1 cellular context compared by ENCODE assay signal in the genomic region with DNA sequence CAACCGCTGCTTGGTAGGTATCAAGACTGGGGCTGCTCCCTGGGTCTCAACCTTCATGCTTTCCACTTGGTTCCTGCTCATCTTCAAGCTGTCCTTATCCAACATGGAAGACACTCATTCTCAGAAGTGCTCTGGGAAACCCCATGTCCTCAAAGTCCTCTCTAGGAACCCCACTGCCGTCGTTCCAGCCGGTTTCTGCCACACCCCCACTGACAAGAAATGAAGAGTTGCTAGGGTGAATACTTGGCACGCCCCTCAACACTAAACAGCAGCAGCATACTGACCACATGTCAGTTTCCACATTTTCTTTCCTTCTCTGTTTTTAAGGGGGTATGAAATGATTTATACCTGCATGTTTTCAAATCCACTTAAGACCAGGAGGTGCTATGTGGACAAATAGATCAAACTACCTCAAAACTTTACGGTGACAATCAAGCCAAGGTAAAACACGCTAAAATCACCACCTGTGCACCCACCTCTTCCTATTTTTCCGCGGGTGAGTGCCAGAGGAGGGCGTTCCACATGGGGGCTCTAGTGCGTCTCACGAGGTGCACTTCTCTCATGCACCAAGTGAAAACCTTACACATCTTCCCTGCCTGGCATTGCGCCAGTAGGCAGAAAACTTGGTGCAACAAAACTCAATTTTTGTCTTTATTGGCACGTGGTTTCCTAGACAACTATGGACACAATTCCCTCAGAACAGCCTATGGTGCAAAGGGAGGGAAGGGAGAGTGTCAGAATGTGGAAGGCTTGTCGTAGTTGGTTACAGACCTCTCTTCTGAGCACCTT.
TF ChIP-seq lines count a peak whose summit lies in the region.

No MANE protein-coding gene starts in this region.

TF ChIP-seq in GM23338, 12 proteins besides CTCF, POLR2A, EP300 and RAD21 (continued from another document):
- TF ChIP-seq, protein P1, sequence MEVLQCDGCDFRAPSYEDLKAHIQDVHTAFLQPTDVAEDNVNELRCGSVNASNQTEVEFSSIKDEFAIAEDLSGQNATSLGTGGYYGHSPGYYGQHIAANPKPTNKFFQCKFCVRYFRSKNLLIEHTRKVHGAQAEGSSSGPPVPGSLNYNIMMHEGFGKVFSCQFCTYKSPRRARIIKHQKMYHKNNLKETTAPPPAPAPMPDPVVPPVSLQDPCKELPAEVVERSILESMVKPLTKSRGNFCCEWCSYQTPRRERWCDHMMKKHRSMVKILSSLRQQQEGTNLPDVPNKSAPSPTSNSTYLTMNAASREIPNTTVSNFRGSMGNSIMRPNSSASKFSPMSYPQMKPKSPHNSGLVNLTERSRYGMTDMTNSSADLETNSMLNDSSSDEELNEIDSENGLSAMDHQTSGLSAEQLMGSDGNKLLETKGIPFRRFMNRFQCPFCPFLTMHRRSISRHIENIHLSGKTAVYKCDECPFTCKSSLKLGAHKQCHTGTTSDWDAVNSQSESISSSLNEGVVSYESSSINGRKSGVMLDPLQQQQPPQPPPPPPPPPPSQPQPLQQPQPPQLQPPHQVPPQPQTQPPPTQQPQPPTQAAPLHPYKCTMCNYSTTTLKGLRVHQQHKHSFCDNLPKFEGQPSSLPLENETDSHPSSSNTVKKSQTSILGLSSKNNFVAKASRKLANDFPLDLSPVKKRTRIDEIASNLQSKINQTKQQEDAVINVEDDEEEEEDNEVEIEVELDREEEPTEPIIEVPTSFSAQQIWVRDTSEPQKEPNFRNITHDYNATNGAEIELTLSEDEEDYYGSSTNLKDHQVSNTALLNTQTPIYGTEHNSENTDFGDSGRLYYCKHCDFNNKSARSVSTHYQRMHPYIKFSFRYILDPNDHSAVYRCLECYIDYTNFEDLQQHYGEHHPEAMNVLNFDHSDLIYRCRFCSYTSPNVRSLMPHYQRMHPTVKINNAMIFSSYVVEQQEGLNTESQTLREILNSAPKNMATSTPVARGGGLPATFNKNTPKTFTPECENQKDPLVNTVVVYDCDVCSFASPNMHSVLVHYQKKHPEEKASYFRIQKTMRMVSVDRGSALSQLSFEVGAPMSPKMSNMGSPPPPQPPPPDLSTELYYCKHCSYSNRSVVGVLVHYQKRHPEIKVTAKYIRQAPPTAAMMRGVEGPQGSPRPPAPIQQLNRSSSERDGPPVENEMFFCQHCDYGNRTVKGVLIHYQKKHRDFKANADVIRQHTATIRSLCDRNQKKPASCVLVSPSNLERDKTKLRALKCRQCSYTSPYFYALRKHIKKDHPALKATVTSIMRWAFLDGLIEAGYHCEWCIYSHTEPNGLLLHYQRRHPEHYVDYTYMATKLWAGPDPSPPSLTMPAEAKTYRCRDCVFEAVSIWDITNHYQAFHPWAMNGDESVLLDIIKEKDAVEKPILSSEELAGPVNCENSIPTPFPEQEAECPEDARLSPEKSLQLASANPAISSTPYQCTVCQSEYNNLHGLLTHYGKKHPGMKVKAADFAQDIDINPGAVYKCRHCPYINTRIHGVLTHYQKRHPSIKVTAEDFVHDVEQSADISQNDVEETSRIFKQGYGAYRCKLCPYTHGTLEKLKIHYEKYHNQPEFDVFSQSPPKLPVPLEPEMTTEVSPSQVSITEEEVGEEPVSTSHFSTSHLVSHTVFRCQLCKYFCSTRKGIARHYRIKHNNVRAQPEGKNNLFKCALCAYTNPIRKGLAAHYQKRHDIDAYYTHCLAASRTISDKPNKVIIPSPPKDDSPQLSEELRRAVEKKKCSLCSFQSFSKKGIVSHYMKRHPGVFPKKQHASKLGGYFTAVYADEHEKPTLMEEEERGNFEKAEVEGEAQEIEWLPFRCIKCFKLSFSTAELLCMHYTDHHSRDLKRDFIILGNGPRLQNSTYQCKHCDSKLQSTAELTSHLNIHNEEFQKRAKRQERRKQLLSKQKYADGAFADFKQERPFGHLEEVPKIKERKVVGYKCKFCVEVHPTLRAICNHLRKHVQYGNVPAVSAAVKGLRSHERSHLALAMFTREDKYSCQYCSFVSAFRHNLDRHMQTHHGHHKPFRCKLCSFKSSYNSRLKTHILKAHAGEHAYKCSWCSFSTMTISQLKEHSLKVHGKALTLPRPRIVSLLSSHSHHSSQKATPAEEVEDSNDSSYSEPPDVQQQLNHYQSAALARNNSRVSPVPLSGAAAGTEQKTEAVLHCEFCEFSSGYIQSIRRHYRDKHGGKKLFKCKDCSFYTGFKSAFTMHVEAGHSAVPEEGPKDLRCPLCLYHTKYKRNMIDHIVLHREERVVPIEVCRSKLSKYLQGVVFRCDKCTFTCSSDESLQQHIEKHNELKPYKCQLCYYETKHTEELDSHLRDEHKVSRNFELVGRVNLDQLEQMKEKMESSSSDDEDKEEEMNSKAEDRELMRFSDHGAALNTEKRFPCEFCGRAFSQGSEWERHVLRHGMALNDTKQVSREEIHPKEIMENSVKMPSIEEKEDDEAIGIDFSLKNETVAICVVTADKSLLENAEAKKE (CRISPR knock-in tag; IDR thresholded peaks at IDR 0.05) = no peak
- TF ChIP-seq EZH2 (IDR thresholded peaks at IDR 0.05; ENCODE audit: low read depth, unreplicated experiment) = no peak
- no peak for TF ChIP-seq NANOG (IDR thresholded peaks at IDR 0.05; ENCODE audit: borderline replicate concordance)
- TF ChIP-seq REST (IDR thresholded peaks at IDR 0.05; ENCODE audit: unreplicated experiment) = no peak
- no peak for TF ChIP-seq STAT1 (IDR thresholded peaks at IDR 0.05; ENCODE audit: unreplicated experiment)
- TF ChIP-seq EZH2phosphoT487 (IDR thresholded peaks at IDR 0.05; ENCODE audit: unreplicated experiment) = no peak
